8 cellular contexts compared by ENCODE assay signal in genomic region chr4:152385551-152385950, GRCh38.
DNase-seq lines count a peak whose midpoint lies in the region; ATAC-seq, FAIRE-seq and TF ChIP-seq lines count a peak whose summit lies in the region.
"Had no signal": no experiment of that assay in that cellular context is flagged by ENCODE, and none has a peak within 500 bp of the region (broad histone marks: within the 10 kb centered on the region; RNA-seq: fewer than 3 reads in every experiment).

No MANE protein-coding gene starts in this region.

- H3K4me3 ChIP-seq in psoas muscle (no peak overlapping the region), lower leg skin (ENCODE audit: low read depth, poor library complexity, severe bottlenecking) (no peak overlapping the region)

- peak; percentile 49 to 72 (median 68) for ATAC-seq in psoas muscle

- FAIRE-seq in endometrium (lab: Jason Lieb, UNC), result peak; percentile 41

- no peak for TF ChIP-seq POLR2A in lower leg skin (IDR thresholded peaks at IDR 0.05)

- WGBS in psoas muscle, 3 donors, result 0 to 7% (median 4%) methylated on average over 1 of the region's 1 CpG
- WGBS in lower leg skin, 2 donors, result 6% methylated on average over 1 of the region's 1 CpG

- H3K9me3 ChIP-seq in psoas muscle, result no peaks in the 10 kb centered on the region

- no peaks in the 10 kb centered on the region for H3K27me3 ChIP-seq in psoas muscle (ENCODE audit: insufficient read depth in 3 of 3, low read length in 2 of 3)

- H3K4me1 ChIP-seq in psoas muscle, result no peaks in the 10 kb centered on the region

- H3K36me3 ChIP-seq in psoas muscle (ENCODE audit: insufficient read depth in 1 of 2, low read depth in 1 of 2), result no peaks in the 10 kb centered on the region

- H3K27ac ChIP-seq in psoas muscle, result no peak overlapping the region

- DNase-seq in GM10266 (ENCODE audit: extremely low spot score) (no peak), NCI-H1694 (lab: John Stamatoyannopoulos, UW) (peak; percentile 15), psoas muscle (no peak), lower leg skin (ENCODE audit: low spot score in 2 of 2) (no peak), posterior cingulate gyrus (no peak), DMS153 (lab: John Stamatoyannopoulos, UW) (no peak)
- DNase-seq: activated CD4-positive, alpha-beta T cell treated with anti-CD3 and anti-CD28 coated beads, Interleukin-2, amount 10 ng/mL, durations not matched to agents 7 days and 5 days had no signal

- intact Hi-C loops in psoas muscle (cut with DNase I) (loop anchor here in 1 of 2 donors (10.0 kb wide), 1 partner anchor 621 kb away; the partner anchor contains the start of gene GATB), lower leg skin (cut with DNase I; ENCODE audit: low total_unique reads) (no loop called here), posterior cingulate gyrus (cut with DNase I) (no loop called here)

- TF ChIP-seq CTCF in GM10266 (IDR thresholded peaks at IDR 0.05; ENCODE audit: control insufficient read depth, insufficient read depth, low read depth, missing control alignments) (peak; percentile 43), psoas muscle (IDR thresholded peaks at IDR 0.05) (peak; percentile 75), lower leg skin (IDR thresholded peaks at IDR 0.05) (no peak)

Comparison
In these comparisons a context has a peak if more than half of its experiments do, and no peak if none do; other contexts are left out.
1. CTCF ChIP-seq: peak in GM10266 (single experiment) and psoas muscle (single experiment); none in lower leg skin (0 of 3).